Comparison of ENCODE assay signal across 8 cellular contexts in the genomic region with DNA sequence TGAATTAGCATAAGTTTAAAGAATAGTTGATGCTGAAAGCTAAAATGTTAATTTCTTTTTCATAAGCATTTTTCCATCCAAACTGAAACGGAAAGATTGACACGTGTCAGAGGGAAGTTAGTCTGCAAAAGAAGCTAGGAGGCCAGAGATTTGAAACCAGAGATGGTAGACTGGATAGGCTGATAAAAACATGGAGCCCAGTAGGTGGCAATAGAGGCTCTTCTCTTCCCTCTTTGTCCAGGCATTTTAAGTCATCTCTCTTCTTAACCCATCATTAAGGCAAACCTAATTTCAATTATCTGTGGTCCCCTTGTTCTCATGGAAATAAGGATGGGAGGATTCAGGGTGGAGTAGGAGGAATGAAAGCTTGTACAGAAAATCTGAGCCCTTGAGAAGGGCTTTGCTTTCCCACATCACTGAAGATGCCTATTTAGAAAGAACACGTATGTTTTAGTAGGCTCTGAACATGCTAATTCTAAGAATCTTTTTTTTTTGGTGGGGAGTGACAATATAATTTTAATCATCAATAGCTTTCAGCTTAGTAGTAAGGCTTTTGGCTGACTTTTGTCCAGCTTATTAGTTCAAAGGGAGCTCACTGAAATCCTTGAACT.
DNase-seq lines count a peak whose midpoint lies in the region; ATAC-seq and TF ChIP-seq lines count a peak whose summit lies in the region.

No MANE protein-coding gene starts in this region.

- H3K36me3 Mint-ChIP-seq in mesothelial cell of epicardium: no peaks in the 10 kb centered on the region
- H3K36me3 Mint-ChIP-seq in T-helper 2 cell treated with Interferon-gamma antibody and Interleukin-4, amounts not matched to agents 5 μg/mL and 100 μg/mL, for 36 hours (ENCODE audit: low read depth): no peaks in the 10 kb centered on the region

- no peaks in the 10 kb centered on the region for H3K27me3 Mint-ChIP-seq in mesothelial cell of epicardium (ENCODE audit: low read depth)
- H3K27me3 Mint-ChIP-seq in T-helper 2 cell treated with Interferon-gamma antibody and Interleukin-4, amounts not matched to agents 5 μg/mL and 100 μg/mL, for 36 hours (ENCODE audit: low read depth): peaks cover 12% of the 10 kb centered on the region

- no peak overlapping the region for H3K4me3 Mint-ChIP-seq in mesothelial cell of epicardium
- no peak overlapping the region for H3K4me3 Mint-ChIP-seq in T-helper 2 cell treated with Interferon-gamma antibody and Interleukin-4, amounts not matched to agents 5 μg/mL and 100 μg/mL, for 36 hours

- TF ChIP-seq CTCF in coronary artery (IDR thresholded peaks at IDR 0.05): peak; percentile 32
- TF ChIP-seq CTCF in mesothelial cell of epicardium (IDR thresholded peaks at IDR 0.05; ENCODE audit: unreplicated experiment): peak; percentile 55

- peak; percentile 20 for DNase-seq in COLO668 (lab: John Stamatoyannopoulos, UW; ENCODE audit: unreplicated experiment)
- peak; percentile 26 for DNase-seq in NOMO-1 treated with DMSO at 0.1 percent for 48 hours (lab: John Stamatoyannopoulos, UW; ENCODE audit: unreplicated experiment)
- no peak for DNase-seq in coronary artery (ENCODE audit: low spot score)
- DNase-seq in mesothelial cell of epicardium (ENCODE audit: low spot score in 2 of 2, unreplicated experiment in 2 of 2): no peak
- DNase-seq in T-helper 2 cell treated with Interferon-gamma antibody and Interleukin-4, amounts not matched to agents 5 μg/mL and 100 μg/mL, for 36 hours (ENCODE audit: low spot score): no peak

- H3K4me3 ChIP-seq in coronary artery: no peak overlapping the region

- no peak overlapping the region for H3K27ac ChIP-seq in coronary artery

- no peak overlapping the region for H3K27ac Mint-ChIP-seq in mesothelial cell of epicardium
- no peak overlapping the region for H3K27ac Mint-ChIP-seq in T-helper 2 cell treated with Interferon-gamma antibody and Interleukin-4, amounts not matched to agents 5 μg/mL and 100 μg/mL, for 36 hours

- H3K4me1 Mint-ChIP-seq in mesothelial cell of epicardium: peaks cover 53% of the 10 kb centered on the region
- peaks cover 4% of the 10 kb centered on the region for H3K4me1 Mint-ChIP-seq in T-helper 2 cell treated with Interferon-gamma antibody and Interleukin-4, amounts not matched to agents 5 μg/mL and 100 μg/mL, for 36 hours (ENCODE audit: low read depth)

- peak; percentile 32 for ATAC-seq in HG03432 (IDR thresholded peaks at IDR 0.05; ENCODE audit: unreplicated experiment)
- ATAC-seq in GM18858 (IDR thresholded peaks at IDR 0.05; ENCODE audit: unreplicated experiment): no peak
- ATAC-seq in GM18909 (IDR thresholded peaks at IDR 0.05; ENCODE audit: poor library complexity, unreplicated experiment): no peak

- H3K9me3 Mint-ChIP-seq in mesothelial cell of epicardium: no peaks in the 10 kb centered on the region
- no peaks in the 10 kb centered on the region for H3K9me3 Mint-ChIP-seq in T-helper 2 cell treated with Interferon-gamma antibody and Interleukin-4, amounts not matched to agents 5 μg/mL and 100 μg/mL, for 36 hours

Comparison
In these comparisons a context has a peak if more than half of its experiments do, and no peak if none do; other contexts are left out.
1. DNase-seq: peak in COLO668 (single experiment) and NOMO-1 treated with DMSO at 0.1 percent for 48 hours (single experiment); none in coronary artery (single experiment), mesothelial cell of epicardium (0 of 2) and T-helper 2 cell treated with Interferon-gamma antibody and Interleukin-4, amounts not matched to agents 5 μg/mL and 100 μg/mL, for 36 hours (single experiment).